1 cellular context compared by ENCODE assay signal in genomic region chr11:59097938-59098337, GRCh38.
TF ChIP-seq lines count a peak whose summit lies in the region.

No MANE protein-coding gene starts in this region.

TF ChIP-seq in GM12878, 131 proteins besides CTCF, POLR2A, EP300 and RAD21:
- 0 out of 2 replicates have a peak, but pooled peaks have one; percentile 32 for TF ChIP-seq TAF1 (IDR thresholded peaks at IDR 0.05; ENCODE audit: borderline replicate concordance, low read depth, low read length)
- peak; percentile 36; the same call in 1 of the 2 replicates for TF ChIP-seq RUNX3 (IDR thresholded peaks at IDR 0.05; ENCODE audit: low read length)
- TF ChIP-seq POU2F2 (IDR thresholded peaks at IDR 0.05; ENCODE audit: borderline replicate concordance, low read depth, low read length) = peak; percentile 19; the same call in 1 of the 3 replicates
- peak; percentile 52; the same call in 1 of the 2 replicates for TF ChIP-seq SMAD5 (IDR thresholded peaks at IDR 0.05; ENCODE audit: low read depth)
- 0 out of 2 replicates have a peak, but pooled peaks have one; percentile 5 for TF ChIP-seq RELB (IDR thresholded peaks at IDR 0.05; ENCODE audit: low read depth)
- peak; percentile 70; the same call in 1 of the 2 replicates for TF ChIP-seq POLR2AphosphoS5 (IDR thresholded peaks at IDR 0.05; ENCODE audit: low read length)
